In genomic region chr17:40316571-40317344, GRCh38 we compare ENCODE assay signal across 1 cellular context.
TF ChIP-seq lines count a peak whose summit lies in the region.

No MANE protein-coding gene starts in this region.

TF ChIP-seq in HepG2, 621 proteins besides CTCF, POLR2A, EP300 and RAD21 (continued from another document):
- peak; percentile 90 for TF ChIP-seq POGK (CRISPR knock-in tag; conservative IDR thresholded peaks at IDR 0.05)
- TF ChIP-seq CBFB (CRISPR knock-in tag; IDR thresholded peaks at IDR 0.05), result peak; percentile 52; the same call in 1 of the 2 replicates
- TF ChIP-seq ZNF724P (CRISPR knock-in tag; IDR thresholded peaks at IDR 0.05; ENCODE audit: borderline replicate concordance), result peak; percentile 38; the same call in 1 of the 2 replicates
- peak; percentile 28; the same call in 1 of the 2 replicates for TF ChIP-seq SOX5 (CRISPR knock-in tag; IDR thresholded peaks at IDR 0.05; ENCODE audit: borderline replicate concordance)
- TF ChIP-seq ZNF235 (CRISPR knock-in tag; IDR thresholded peaks at IDR 0.05; ENCODE audit: borderline replicate concordance), result 0 out of 2 replicates have a peak, but pooled peaks have one; percentile 50
- TF ChIP-seq ATF3 (CRISPR knock-in tag; IDR thresholded peaks at IDR 0.05), result peak; percentile 75
- TF ChIP-seq ZNF180 (CRISPR knock-in tag; IDR thresholded peaks at IDR 0.05; ENCODE audit: borderline replicate concordance, low read depth), result no peak
